ENCODE assay signal across 1 cellular context in genomic region chr17:34756670-34757021, GRCh38.
TF ChIP-seq lines count a peak whose summit lies in the region.

No MANE protein-coding gene starts in this region.

TF ChIP-seq in HepG2, 621 proteins besides CTCF, POLR2A, EP300 and RAD21:
- TF ChIP-seq SALL1 (CRISPR knock-in tag; IDR thresholded peaks at IDR 0.05) (no peak), NFIB (CRISPR knock-in tag; IDR thresholded peaks at IDR 0.05; ENCODE audit: borderline replicate concordance) (no peak), ZNF615 (CRISPR knock-in tag; IDR thresholded peaks at IDR 0.05; ENCODE audit: borderline replicate concordance) (no peak), SOX5 (CRISPR knock-in tag; IDR thresholded peaks at IDR 0.05; ENCODE audit: borderline replicate concordance) (no peak), PHB2 (IDR thresholded peaks at IDR 0.05; ENCODE audit: partially characterized antibody) (no peak), CBX1 (IDR thresholded peaks at IDR 0.05; ENCODE audit: low read depth) (no peak), ZNF775 (CRISPR knock-in tag; IDR thresholded peaks at IDR 0.05; ENCODE audit: borderline replicate concordance) (no peak), ZNF749 (CRISPR knock-in tag; IDR thresholded peaks at IDR 0.05; ENCODE audit: borderline replicate concordance) (no peak), ZNF317 (CRISPR knock-in tag; IDR thresholded peaks at IDR 0.05) (no peak), NR2F1 (CRISPR knock-in tag; IDR thresholded peaks at IDR 0.05) (no peak), ZGPAT (CRISPR knock-in tag; IDR thresholded peaks at IDR 0.05) (no peak), SPEN (CRISPR knock-in tag; IDR thresholded peaks at IDR 0.05; ENCODE audit: low read depth) (no peak), HNF1A (IDR thresholded peaks at IDR 0.05; ENCODE audit: low read depth) (no peak), HNF1A (CRISPR knock-in tag; IDR thresholded peaks at IDR 0.05; ENCODE audit: borderline replicate concordance) (no peak), MIER2 (CRISPR knock-in tag; IDR thresholded peaks at IDR 0.05) (no peak), POGZ (CRISPR knock-in tag; IDR thresholded peaks at IDR 0.05) (no peak)
- TF ChIP-seq, protein P1, sequence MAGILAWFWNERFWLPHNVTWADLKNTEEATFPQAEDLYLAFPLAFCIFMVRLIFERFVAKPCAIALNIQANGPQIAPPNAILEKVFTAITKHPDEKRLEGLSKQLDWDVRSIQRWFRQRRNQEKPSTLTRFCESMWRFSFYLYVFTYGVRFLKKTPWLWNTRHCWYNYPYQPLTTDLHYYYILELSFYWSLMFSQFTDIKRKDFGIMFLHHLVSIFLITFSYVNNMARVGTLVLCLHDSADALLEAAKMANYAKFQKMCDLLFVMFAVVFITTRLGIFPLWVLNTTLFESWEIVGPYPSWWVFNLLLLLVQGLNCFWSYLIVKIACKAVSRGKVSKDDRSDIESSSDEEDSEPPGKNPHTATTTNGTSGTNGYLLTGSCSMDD (CRISPR knock-in tag; IDR thresholded peaks at IDR 0.05), result no peak
- TF ChIP-seq, protein P2, sequence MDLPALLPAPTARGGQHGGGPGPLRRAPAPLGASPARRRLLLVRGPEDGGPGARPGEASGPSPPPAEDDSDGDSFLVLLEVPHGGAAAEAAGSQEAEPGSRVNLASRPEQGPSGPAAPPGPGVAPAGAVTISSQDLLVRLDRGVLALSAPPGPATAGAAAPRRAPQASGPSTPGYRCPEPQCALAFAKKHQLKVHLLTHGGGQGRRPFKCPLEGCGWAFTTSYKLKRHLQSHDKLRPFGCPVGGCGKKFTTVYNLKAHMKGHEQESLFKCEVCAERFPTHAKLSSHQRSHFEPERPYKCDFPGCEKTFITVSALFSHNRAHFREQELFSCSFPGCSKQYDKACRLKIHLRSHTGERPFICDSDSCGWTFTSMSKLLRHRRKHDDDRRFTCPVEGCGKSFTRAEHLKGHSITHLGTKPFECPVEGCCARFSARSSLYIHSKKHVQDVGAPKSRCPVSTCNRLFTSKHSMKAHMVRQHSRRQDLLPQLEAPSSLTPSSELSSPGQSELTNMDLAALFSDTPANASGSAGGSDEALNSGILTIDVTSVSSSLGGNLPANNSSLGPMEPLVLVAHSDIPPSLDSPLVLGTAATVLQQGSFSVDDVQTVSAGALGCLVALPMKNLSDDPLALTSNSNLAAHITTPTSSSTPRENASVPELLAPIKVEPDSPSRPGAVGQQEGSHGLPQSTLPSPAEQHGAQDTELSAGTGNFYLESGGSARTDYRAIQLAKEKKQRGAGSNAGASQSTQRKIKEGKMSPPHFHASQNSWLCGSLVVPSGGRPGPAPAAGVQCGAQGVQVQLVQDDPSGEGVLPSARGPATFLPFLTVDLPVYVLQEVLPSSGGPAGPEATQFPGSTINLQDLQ (CRISPR knock-in tag; IDR thresholded peaks at IDR 0.05), result no peak
